Comparison of ENCODE assay signal across 8 cellular contexts in genomic region chr13:24161010-24161775, GRCh38. TPM values are rescaled to one million over a fixed set of nuclear protein-coding genes. Genes with fewer than 3 reads are reported as not detected.
DNase-seq lines count a peak whose midpoint lies in the region; ATAC-seq and TF ChIP-seq lines count a peak whose summit lies in the region.

No MANE protein-coding gene starts in this region.

- peaks cover 3% of the 10 kb centered on the region for H3K27me3 Mint-ChIP-seq in brain

- peak overlapping the region; percentile 87 to 96 (median 95) for H3K4me3 Mint-ChIP-seq in brain

- H3K36me3 Mint-ChIP-seq in brain: peaks cover 11% of the 10 kb centered on the region

- no peaks in the 10 kb centered on the region for H3K9me3 Mint-ChIP-seq in brain

- DNase-seq in BJ (ENCODE audit: low read depth): no peak
- peak; percentile 7 to 54 (median 16) for DNase-seq in T-helper 2 cell
- no peak for DNase-seq in kidney epithelial cell (ENCODE audit: low read depth)
- DNase-seq in stimulated activated CD4-positive, alpha-beta T cell treated with anti-CD3 and anti-CD28 coated beads, Interleukin-2, amount 100 ng/mL, for 4 hours (ENCODE audit: low read depth): peak; percentile 28
- no peak for DNase-seq in cerebellar cortex (ENCODE audit: low spot score)

- H3K4me3 ChIP-seq in BJ (ENCODE audit: low read depth, low read length) (peak overlapping the region; percentile 89), kidney epithelial cell (ENCODE audit: low read depth, low read length) (peak overlapping the region; percentile 63)

- TF ChIP-seq CTCF in BJ (IDR thresholded peaks at IDR 0.05; ENCODE audit: insufficient read depth, low read depth, low read length) (no peak), brain (conservative IDR thresholded peaks at IDR 0.05) (no peak), kidney epithelial cell (IDR thresholded peaks at IDR 0.05; ENCODE audit: insufficient read depth, low read length, poor library complexity, severe bottlenecking) (no peak)

- peak overlapping the region; percentile 48 to 94 (median 87) for H3K27ac Mint-ChIP-seq in brain

- no peaks in the 10 kb centered on the region for H3K27me3 ChIP-seq in BJ (ENCODE audit: control insufficient read depth, insufficient read depth, low read length)
- no peaks in the 10 kb centered on the region for H3K27me3 ChIP-seq in kidney epithelial cell (ENCODE audit: control insufficient read depth, insufficient read depth, low read length)

- ATAC-seq in GM19395 (IDR thresholded peaks at IDR 0.05; ENCODE audit: unreplicated experiment): peak; percentile 50
- ATAC-seq in HG03521 (IDR thresholded peaks at IDR 0.05; ENCODE audit: unreplicated experiment): peak; percentile 30

- CTCF ChIA-PET in BJ (lab: Yijun Ruan, JAX): interaction anchor here (0.9 to 1.6 kb wide), 4 partner anchors 28 to 142 kb away, joined by 3 to 5 read pairs (median 3); no protein-coding TSS in a partner anchor

- POLR2A ChIA-PET in BJ (lab: Charles Lee): interaction anchor here (0.6 kb wide), 1 partner anchor 92 kb away, joined by 3 read pairs; no protein-coding TSS in a partner anchor

- no peaks in the 10 kb centered on the region; the same call in 1 of the 2 replicates for H3K36me3 ChIP-seq in BJ (ENCODE audit: control insufficient read depth, insufficient read depth, low read length)
- H3K36me3 ChIP-seq in kidney epithelial cell (ENCODE audit: control insufficient read depth, insufficient read depth, low read length): peaks cover 2% of the 10 kb centered on the region

- peaks cover 78% of the 10 kb centered on the region for H3K4me1 Mint-ChIP-seq in brain

RNA-seq across cellular contexts. Expression of gene SPATA13, which starts 0.7 kb away (rescaled TPM):
- polyA plus RNA-seq in BJ (2011; rRNA removed): 3.0 and 3.6 TPM in 2 replicates
- polyA minus RNA-seq in BJ (2011; rRNA and poly(A)+ RNA removed): 7.0 and 7.9 TPM in 2 replicates
- 7.7 TPM for polyA plus RNA-seq in brain (ENCODE audit: insufficient read depth, low read depth, low replicate concordance)
- total RNA-seq in kidney epithelial cell: 11.3 and 19.2 TPM in 2 replicates

Comparison
In these comparisons a context has a peak if more than half of its experiments do, and no peak if none do; other contexts are left out.
1. DNase-seq: peak in T-helper 2 cell (5 of 5) and stimulated activated CD4-positive, alpha-beta T cell treated with anti-CD3 and anti-CD28 coated beads, Interleukin-2, amount 100 ng/mL, for 4 hours (single experiment); none in BJ (single experiment), kidney epithelial cell (single experiment) and cerebellar cortex (single experiment).